21 cellular contexts compared by ENCODE assay signal in genomic region chr19:4578552-4579248, GRCh38. TPM values are rescaled to one million over a fixed set of nuclear protein-coding genes. Genes with fewer than 3 reads are reported as not detected.
"Had no signal": no experiment of that assay in that cellular context is flagged by ENCODE, and none has a peak within 500 bp of the region (broad histone marks: within the 10 kb centered on the region; RNA-seq: fewer than 3 reads in every experiment).

No MANE protein-coding gene starts in this region.

- H3K36me3 ChIP-seq: esophagus squamous epithelium, left ventricle myocardium inferior, pancreas had no signal

- ATAC-seq: activated T-cell treated with anti-CD3 and anti-CD28 coated beads, Interleukin-2, amount 50 U/mL, for 72 hours; body of pancreas; naive thymus-derived CD8-positive, alpha-beta T cell; pancreas; stimulated activated memory B cell treated with anti-CD40 and anti-IgM and Interleukin-4, amounts not matched to agents 10 μg/mL and 1 μg/mL and 100 μg/mL, for 72 hours had no signal

- H3K9me3 Mint-ChIP-seq: activated B cell treated with CpG ODN at 0.5 μM for 24 hours; activated T-cell treated with anti-CD3 and anti-CD28 coated beads, Interleukin-2, amount 50 U/mL, for 72 hours; naive thymus-derived CD8-positive, alpha-beta T cell; stimulated activated memory B cell treated with anti-CD40 and anti-IgM and Interleukin-4, amounts not matched to agents 10 μg/mL and 1 μg/mL and 100 μg/mL, for 72 hours had no signal

- H3K4me3 ChIP-seq: body of pancreas, esophagus squamous epithelium, left ventricle myocardium inferior, pancreas had no signal

- H3K4me3 Mint-ChIP-seq: activated B cell treated with CpG ODN at 0.5 μM for 24 hours; activated naive CD8-positive, alpha-beta T cell; activated T-cell treated with anti-CD3 and anti-CD28 coated beads, Interleukin-2, amount 50 U/mL, for 72 hours; stimulated activated memory B cell treated with anti-CD40 and anti-IgM and Interleukin-4, amounts not matched to agents 10 μg/mL and 1 μg/mL and 100 μg/mL, for 72 hours had no signal

- DNase-seq: activated B cell treated with CpG ODN at 0.5 μM for 24 hours; activated CD4-positive, alpha-beta T cell treated with anti-CD3 and anti-CD28 coated beads for 48 hours; activated CD8-positive, alpha-beta memory T cell treated with anti-CD3 and anti-CD28 coated beads, Interleukin-2, amount 50 U/mL, for 48 hours; activated gamma-delta T cell treated with Interleukin-2 at 50 U/mL for 16 hours; activated T-cell treated with anti-CD3 and anti-CD28 coated beads, Interleukin-2, amount 50 U/mL, for 72 hours; amniotic stem cell; body of pancreas; central memory CD4-positive, alpha-beta T cell; cortex of kidney; effector CD4-positive, alpha-beta T cell; esophagus squamous epithelium; hypothalamus; left ventricle myocardium inferior; naive thymus-derived CD8-positive, alpha-beta T cell; pancreas; stimulated activated CD4-positive, alpha-beta T cell treated with anti-CD3 and anti-CD28 coated beads, Interleukin-2, amount 100 ng/mL, for 48 hours had no signal

- H3K27ac Mint-ChIP-seq: activated B cell treated with CpG ODN at 0.5 μM for 24 hours; activated naive CD8-positive, alpha-beta T cell; activated T-cell treated with anti-CD3 and anti-CD28 coated beads, Interleukin-2, amount 50 U/mL, for 72 hours; stimulated activated memory B cell treated with anti-CD40 and anti-IgM and Interleukin-4, amounts not matched to agents 10 μg/mL and 1 μg/mL and 100 μg/mL, for 72 hours had no signal

- H3K36me3 Mint-ChIP-seq: activated naive CD8-positive, alpha-beta T cell; stimulated activated memory B cell treated with anti-CD40 and anti-IgM and Interleukin-4, amounts not matched to agents 10 μg/mL and 1 μg/mL and 100 μg/mL, for 72 hours had no signal

- H3K9me3 ChIP-seq: body of pancreas, esophagus squamous epithelium, left ventricle myocardium inferior, pancreas had no signal

- H3K4me1 ChIP-seq: pancreas had no signal

- H3K27ac ChIP-seq: body of pancreas, left ventricle myocardium inferior, pancreas had no signal

RNA-seq across cellular contexts. Expression of gene SEMA6B, which starts 19.2 kb away (rescaled TPM):
- total RNA-seq: T-helper 2 cell treated with Interferon-gamma antibody and Interleukin-4, amounts not matched to agents 100 ng/mL and 5 ng/mL, for 36 hours had no signal
- polyA plus RNA-seq: naive thymus-derived CD8-positive, alpha-beta T cell had no signal

RNA-seq across cellular contexts. Expression of gene LRG1, which starts 38.9 kb away (rescaled TPM):
- total RNA-seq: fibroblast of villous mesenchyme; naive thymus-derived CD8-positive, alpha-beta T cell had no signal
- polyA plus RNA-seq: naive thymus-derived CD8-positive, alpha-beta T cell had no signal

RNA-seq across cellular contexts. Expression of gene PLIN5, which starts 43.7 kb away (rescaled TPM):
- total RNA-seq: fibroblast of villous mesenchyme; kidney epithelial cell; T-helper 2 cell treated with Interferon-gamma antibody and Interleukin-4, amounts not matched to agents 100 ng/mL and 5 ng/mL, for 36 hours had no signal
